ENCODE assay signal across 8 cellular contexts in the genomic region with DNA sequence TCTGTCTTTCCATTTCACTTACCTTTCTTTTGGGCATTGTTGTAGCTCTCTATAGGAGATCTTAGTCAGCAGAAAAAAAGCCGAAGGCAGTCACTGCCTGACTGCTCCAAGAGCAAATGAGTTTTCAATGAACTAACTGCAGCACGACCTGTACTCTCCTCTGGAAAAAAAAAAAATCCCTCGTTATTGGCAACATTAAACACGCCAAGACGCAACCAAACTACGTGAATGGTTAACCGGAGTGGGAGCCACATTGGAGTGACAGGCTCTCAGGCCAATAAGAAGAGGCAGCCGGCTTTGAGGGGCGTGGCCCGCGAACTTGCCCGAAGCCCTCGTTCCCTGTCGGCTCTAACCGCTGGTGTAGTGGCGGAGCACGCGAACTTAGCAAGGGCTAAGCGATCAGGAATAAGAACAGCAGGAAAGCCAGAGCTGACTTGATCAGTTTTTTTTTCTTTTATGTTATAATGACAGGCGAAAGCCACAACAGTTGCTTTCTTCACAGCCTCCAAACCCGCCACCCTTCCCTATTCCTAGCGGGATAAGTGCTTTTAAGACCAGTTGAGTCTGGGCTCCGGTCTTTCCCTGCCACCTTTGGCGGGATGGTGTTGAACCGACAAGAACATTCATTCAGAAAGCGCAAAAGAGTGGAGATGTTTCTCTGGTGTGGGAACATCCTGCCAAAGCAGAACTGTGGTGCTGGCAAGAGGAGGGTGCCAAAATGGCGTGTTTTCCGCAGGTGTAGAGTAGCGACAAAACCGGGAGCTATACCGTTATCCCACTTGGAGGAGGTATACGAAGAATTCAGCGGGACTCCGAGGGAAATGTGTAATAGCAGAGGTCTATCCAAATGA.
DNase-seq lines count a peak whose midpoint lies in the region; ATAC-seq and TF ChIP-seq lines count a peak whose summit lies in the region.

No MANE protein-coding gene starts in this region.

- WGBS in right lobe of liver (ENCODE audit: insufficient coverage, low coverage, low lambda C conversion rate, missing lambda C conversion rate): 25% methylated on average over 31 of the region's 34 CpGs

- peak overlapping the region; percentile 63 for H3K4me3 ChIP-seq in AG04449 (ENCODE audit: low read depth, low read length)
- peak overlapping the region; percentile 36 to 58 (median 55) for H3K4me3 ChIP-seq in right lobe of liver

- ATAC-seq in GM18907 (IDR thresholded peaks at IDR 0.05; ENCODE audit: unreplicated experiment): peak; percentile 97
- ATAC-seq in HG03135 (IDR thresholded peaks at IDR 0.05; ENCODE audit: unreplicated experiment): peak; percentile 95
- peak; percentile 98 to 99 (median 99) for ATAC-seq in right lobe of liver

- intact Hi-C loops in right lobe of liver (cut with DNase I): no loop called here

- peak; percentile 45 for DNase-seq in AG04449 (ENCODE audit: low read depth, low spot score)
- peak; percentile 49 for DNase-seq in NCI-H748 treated with DMSO at 0.1 percent for 48 hours (lab: John Stamatoyannopoulos, UW)
- peak; percentile 85 to 89 for DNase-seq in activated CD4-positive, alpha-beta T cell treated with anti-CD3 and anti-CD28 coated beads, Interleukin-2, amount 50 U/mL, for 48 hours
- peak; percentile 88 for DNase-seq in ecto neural progenitor cell (ENCODE audit: low spot score)
- peak; percentile 86 to 92 (median 92) for DNase-seq in right lobe of liver
- peak; percentile 84 for DNase-seq in stimulated activated CD4-positive, alpha-beta T cell treated with anti-CD3 and anti-CD28 coated beads, Interleukin-4, amount 100 ng/mL, for 1 hour

- no peak for TF ChIP-seq CTCF in AG04449 (IDR thresholded peaks at IDR 0.05; ENCODE audit: insufficient read depth, low read length, missing control alignments)
- TF ChIP-seq CTCF in right lobe of liver (IDR thresholded peaks at IDR 0.05): no peak

- POLR2A ChIA-PET in AG04449 (lab: Yijun Ruan, JAX): no interaction called here

- CTCF ChIA-PET in AG04449 (lab: Yijun Ruan, JAX): interaction anchor here (0.7 to 1.3 kb wide), 2 partner anchors 12 to 41 kb away, joined by 3 to 5 read pairs; no protein-coding TSS in a partner anchor

- no peaks in the 10 kb centered on the region for H3K36me3 ChIP-seq in right lobe of liver

- peak; percentile 72 for TF ChIP-seq POLR2A in right lobe of liver (IDR thresholded peaks at IDR 0.05)

- no peaks in the 10 kb centered on the region for H3K4me1 ChIP-seq in right lobe of liver

- H3K27me3 ChIP-seq in right lobe of liver: no peaks in the 10 kb centered on the region

- no peaks in the 10 kb centered on the region for H3K9me3 ChIP-seq in right lobe of liver

- peak overlapping the region in 2 of 3 donors; percentile 41 to 68 for H3K27ac ChIP-seq in right lobe of liver

Comparison
In these comparisons a context has a peak if more than half of its experiments do, and no peak if none do; other contexts are left out.
1. Peak in every context shown above with its lines: DNase-seq, ATAC-seq, H3K4me3 ChIP-seq and H3K27ac ChIP-seq.